1 cellular context compared by ENCODE assay signal in genomic region chr7:2232766-2233520, GRCh38.
TF ChIP-seq lines count a peak whose summit lies in the region.

Gene MAD1L1, minus strand, starts transcription at chr7:2232945. Its CDS starts 2,812 bp downstream, at chr7:2230133.

TF ChIP-seq in WTC11, 78 proteins besides CTCF, POLR2A, EP300 and RAD21 (continued from another document):
- TF ChIP-seq, protein P1, sequence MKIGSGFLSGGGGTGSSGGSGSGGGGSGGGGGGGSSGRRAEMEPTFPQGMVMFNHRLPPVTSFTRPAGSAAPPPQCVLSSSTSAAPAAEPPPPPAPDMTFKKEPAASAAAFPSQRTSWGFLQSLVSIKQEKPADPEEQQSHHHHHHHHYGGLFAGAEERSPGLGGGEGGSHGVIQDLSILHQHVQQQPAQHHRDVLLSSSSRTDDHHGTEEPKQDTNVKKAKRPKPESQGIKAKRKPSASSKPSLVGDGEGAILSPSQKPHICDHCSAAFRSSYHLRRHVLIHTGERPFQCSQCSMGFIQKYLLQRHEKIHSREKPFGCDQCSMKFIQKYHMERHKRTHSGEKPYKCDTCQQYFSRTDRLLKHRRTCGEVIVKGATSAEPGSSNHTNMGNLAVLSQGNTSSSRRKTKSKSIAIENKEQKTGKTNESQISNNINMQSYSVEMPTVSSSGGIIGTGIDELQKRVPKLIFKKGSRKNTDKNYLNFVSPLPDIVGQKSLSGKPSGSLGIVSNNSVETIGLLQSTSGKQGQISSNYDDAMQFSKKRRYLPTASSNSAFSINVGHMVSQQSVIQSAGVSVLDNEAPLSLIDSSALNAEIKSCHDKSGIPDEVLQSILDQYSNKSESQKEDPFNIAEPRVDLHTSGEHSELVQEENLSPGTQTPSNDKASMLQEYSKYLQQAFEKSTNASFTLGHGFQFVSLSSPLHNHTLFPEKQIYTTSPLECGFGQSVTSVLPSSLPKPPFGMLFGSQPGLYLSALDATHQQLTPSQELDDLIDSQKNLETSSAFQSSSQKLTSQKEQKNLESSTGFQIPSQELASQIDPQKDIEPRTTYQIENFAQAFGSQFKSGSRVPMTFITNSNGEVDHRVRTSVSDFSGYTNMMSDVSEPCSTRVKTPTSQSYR (CRISPR knock-in tag; IDR thresholded peaks at IDR 0.05) = no peak
- no peak for TF ChIP-seq GABPB1 (CRISPR knock-in tag; IDR thresholded peaks at IDR 0.05)
- TF ChIP-seq, protein P2, sequence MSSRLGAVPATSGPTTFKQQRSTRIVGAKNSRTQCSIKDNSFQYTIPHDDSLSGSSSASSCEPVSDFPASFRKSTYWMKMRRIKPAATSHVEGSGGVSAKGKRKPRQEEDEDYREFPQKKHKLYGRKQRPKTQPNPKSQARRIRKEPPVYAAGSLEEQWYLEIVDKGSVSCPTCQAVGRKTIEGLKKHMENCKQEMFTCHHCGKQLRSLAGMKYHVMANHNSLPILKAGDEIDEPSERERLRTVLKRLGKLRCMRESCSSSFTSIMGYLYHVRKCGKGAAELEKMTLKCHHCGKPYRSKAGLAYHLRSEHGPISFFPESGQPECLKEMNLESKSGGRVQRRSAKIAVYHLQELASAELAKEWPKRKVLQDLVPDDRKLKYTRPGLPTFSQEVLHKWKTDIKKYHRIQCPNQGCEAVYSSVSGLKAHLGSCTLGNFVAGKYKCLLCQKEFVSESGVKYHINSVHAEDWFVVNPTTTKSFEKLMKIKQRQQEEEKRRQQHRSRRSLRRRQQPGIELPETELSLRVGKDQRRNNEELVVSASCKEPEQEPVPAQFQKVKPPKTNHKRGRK (CRISPR knock-in tag; IDR thresholded peaks at IDR 0.05; ENCODE audit: borderline replicate concordance) = no peak
- TF ChIP-seq, protein P3, sequence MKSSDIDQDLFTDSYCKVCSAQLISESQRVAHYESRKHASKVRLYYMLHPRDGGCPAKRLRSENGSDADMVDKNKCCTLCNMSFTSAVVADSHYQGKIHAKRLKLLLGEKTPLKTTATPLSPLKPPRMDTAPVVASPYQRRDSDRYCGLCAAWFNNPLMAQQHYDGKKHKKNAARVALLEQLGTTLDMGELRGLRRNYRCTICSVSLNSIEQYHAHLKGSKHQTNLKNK (CRISPR knock-in tag; IDR thresholded peaks at IDR 0.05) = 0 out of 2 replicates have a peak, but pooled peaks have one; percentile 49
- TF ChIP-seq SMAD3 (CRISPR knock-in tag; IDR thresholded peaks at IDR 0.05; ENCODE audit: borderline replicate concordance) = no peak; the same call in 1 of the 2 replicates
- TF ChIP-seq PRDM15 (CRISPR knock-in tag; IDR thresholded peaks at IDR 0.05) = no peak
- TF ChIP-seq, protein P4, sequence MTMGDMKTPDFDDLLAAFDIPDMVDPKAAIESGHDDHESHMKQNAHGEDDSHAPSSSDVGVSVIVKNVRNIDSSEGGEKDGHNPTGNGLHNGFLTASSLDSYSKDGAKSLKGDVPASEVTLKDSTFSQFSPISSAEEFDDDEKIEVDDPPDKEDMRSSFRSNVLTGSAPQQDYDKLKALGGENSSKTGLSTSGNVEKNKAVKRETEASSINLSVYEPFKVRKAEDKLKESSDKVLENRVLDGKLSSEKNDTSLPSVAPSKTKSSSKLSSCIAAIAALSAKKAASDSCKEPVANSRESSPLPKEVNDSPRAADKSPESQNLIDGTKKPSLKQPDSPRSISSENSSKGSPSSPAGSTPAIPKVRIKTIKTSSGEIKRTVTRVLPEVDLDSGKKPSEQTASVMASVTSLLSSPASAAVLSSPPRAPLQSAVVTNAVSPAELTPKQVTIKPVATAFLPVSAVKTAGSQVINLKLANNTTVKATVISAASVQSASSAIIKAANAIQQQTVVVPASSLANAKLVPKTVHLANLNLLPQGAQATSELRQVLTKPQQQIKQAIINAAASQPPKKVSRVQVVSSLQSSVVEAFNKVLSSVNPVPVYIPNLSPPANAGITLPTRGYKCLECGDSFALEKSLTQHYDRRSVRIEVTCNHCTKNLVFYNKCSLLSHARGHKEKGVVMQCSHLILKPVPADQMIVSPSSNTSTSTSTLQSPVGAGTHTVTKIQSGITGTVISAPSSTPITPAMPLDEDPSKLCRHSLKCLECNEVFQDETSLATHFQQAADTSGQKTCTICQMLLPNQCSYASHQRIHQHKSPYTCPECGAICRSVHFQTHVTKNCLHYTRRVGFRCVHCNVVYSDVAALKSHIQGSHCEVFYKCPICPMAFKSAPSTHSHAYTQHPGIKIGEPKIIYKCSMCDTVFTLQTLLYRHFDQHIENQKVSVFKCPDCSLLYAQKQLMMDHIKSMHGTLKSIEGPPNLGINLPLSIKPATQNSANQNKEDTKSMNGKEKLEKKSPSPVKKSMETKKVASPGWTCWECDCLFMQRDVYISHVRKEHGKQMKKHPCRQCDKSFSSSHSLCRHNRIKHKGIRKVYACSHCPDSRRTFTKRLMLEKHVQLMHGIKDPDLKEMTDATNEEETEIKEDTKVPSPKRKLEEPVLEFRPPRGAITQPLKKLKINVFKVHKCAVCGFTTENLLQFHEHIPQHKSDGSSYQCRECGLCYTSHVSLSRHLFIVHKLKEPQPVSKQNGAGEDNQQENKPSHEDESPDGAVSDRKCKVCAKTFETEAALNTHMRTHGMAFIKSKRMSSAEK (CRISPR knock-in tag; IDR thresholded peaks at IDR 0.05; ENCODE audit: borderline replicate concordance) = 0 out of 2 replicates have a peak, but pooled peaks have one; percentile 4
